ENCODE assay signal across 9 cellular contexts in the genomic region with DNA sequence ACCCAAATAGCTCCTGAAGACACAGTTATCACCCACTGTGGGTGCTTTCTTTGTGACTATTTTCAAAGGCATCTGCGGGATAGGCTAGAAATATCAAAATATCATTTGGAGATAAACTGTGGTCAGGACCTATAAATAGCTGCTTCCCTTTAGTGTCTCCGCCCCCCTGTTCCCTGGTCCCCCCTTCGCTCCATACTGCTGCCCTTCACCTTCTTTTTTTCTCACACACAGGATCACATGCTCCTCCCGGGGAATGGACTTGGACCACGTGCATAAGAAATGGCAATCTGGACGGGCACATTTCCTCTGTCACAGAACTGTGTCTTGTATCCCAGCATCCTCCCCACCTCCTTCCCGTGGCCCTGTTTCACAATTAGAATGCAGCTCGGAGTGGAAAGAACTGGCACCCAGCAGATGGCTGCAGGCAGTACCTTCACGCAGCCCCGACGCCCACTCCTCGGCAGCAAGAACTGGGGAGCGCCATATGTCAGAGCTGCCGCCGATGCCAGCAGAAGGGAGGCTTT.
DNase-seq lines count a peak whose midpoint lies in the region; ATAC-seq and TF ChIP-seq lines count a peak whose summit lies in the region.
"Had no signal": no experiment of that assay in that cellular context is flagged by ENCODE, and none has a peak within 500 bp of the region (broad histone marks: within the 10 kb centered on the region; RNA-seq: fewer than 3 reads in every experiment).

No MANE protein-coding gene starts in this region.

- POLR2A ChIA-PET in T-cell (lab: Charles Lee), result no interaction called here

- H3K4me3 Mint-ChIP-seq in T-cell (peak overlapping the region; percentile 5 to 60 (median 31)), glutamatergic neuron (ENCODE audit: unreplicated experiment) (peak overlapping the region; percentile 75)

- H3K36me3 Mint-ChIP-seq in T-cell, result no peaks in the 10 kb centered on the region
- no peaks in the 10 kb centered on the region for H3K36me3 Mint-ChIP-seq in glutamatergic neuron (ENCODE audit: unreplicated experiment)

- DNase-seq in SIG-M5 treated with dmso at 0.1 percent for 504 hours (lab: John Stamatoyannopoulos, UW; ENCODE audit: unreplicated experiment) (peak; percentile 34), SIG-M5 (lab: John Stamatoyannopoulos, UW) (no peak), T-cell (no peak), glutamatergic neuron (peak; percentile 51), ACHN (no peak)
- peak; percentile 25 for DNase-seq in stimulated activated naive CD8-positive, alpha-beta T cell treated with anti-CD3 and anti-CD28 coated beads, Interleukin-15, Interleukin-2, amounts not matched to agents 100 U/mL and 50 U/mL, for 24 hours
- DNase-seq: COR-L47 had no signal

- in situ Hi-C loops in ACHN (cut with HindIII; ENCODE audit: low pct_ligation_motif_present, low pct_unique_long_range_greater_than_20kb, low sequenced_read_pairs), result no loop called here

- TF ChIP-seq CTCF in glutamatergic neuron (IDR thresholded peaks at IDR 0.05; ENCODE audit: partially characterized antibody, unreplicated experiment), result no peak

- H3K27ac Mint-ChIP-seq in T-cell (no peak overlapping the region), glutamatergic neuron (ENCODE audit: unreplicated experiment) (peak overlapping the region; percentile 95)

- H3K9me3 Mint-ChIP-seq in T-cell, result no peaks in the 10 kb centered on the region
- peaks cover 5% of the 10 kb centered on the region for H3K9me3 Mint-ChIP-seq in glutamatergic neuron (ENCODE audit: unreplicated experiment)

- peaks cover 6 to 10% (median 7%) of the 10 kb centered on the region in 3 donors for H3K4me1 Mint-ChIP-seq in T-cell
- peaks cover 34% of the 10 kb centered on the region for H3K4me1 Mint-ChIP-seq in glutamatergic neuron (ENCODE audit: low read depth, unreplicated experiment)

- peak in 3 of 4 experiments; percentile 6 to 46 (median 24) for ATAC-seq in T-cell (replicated peaks in 1 of 4)
- peak; percentile 23 for ATAC-seq in stimulated activated naive CD8-positive, alpha-beta T cell treated with anti-CD3 and anti-CD28 coated beads, Interleukin-15, Interleukin-2, amounts not matched to agents 100 U/mL and 50 U/mL, for 24 hours
- ATAC-seq in GM21737 (IDR thresholded peaks at IDR 0.05; ENCODE audit: unreplicated experiment), result no peak
- no peak for ATAC-seq in HG03135 (IDR thresholded peaks at IDR 0.05; ENCODE audit: unreplicated experiment)

- H3K27me3 Mint-ChIP-seq in T-cell (peaks cover 10 to 11% of the 10 kb centered on the region in 2 donors), glutamatergic neuron (ENCODE audit: unreplicated experiment) (peaks cover 6% of the 10 kb centered on the region)

- CTCF ChIA-PET in T-cell (lab: Charles Lee), result interaction anchor here (0.6 to 1.7 kb wide), 4 partner anchors 13 to 735 kb away, joined by 3 to 10 read pairs (median 4); no protein-coding TSS in a partner anchor

Comparison
In these comparisons a context has a peak if more than half of its experiments do, and no peak if none do; other contexts are left out.
1. DNase-seq: peak in SIG-M5 treated with dmso at 0.1 percent for 504 hours (single experiment), glutamatergic neuron (single experiment) and stimulated activated naive CD8-positive, alpha-beta T cell treated with anti-CD3 and anti-CD28 coated beads, Interleukin-15, Interleukin-2, amounts not matched to agents 100 U/mL and 50 U/mL, for 24 hours (single experiment); none in SIG-M5 (single experiment), T-cell (0 of 34) and ACHN (single experiment).
2. ATAC-seq: peak in T-cell (3 of 4) and stimulated activated naive CD8-positive, alpha-beta T cell treated with anti-CD3 and anti-CD28 coated beads, Interleukin-15, Interleukin-2, amounts not matched to agents 100 U/mL and 50 U/mL, for 24 hours (single experiment); none in GM21737 (single experiment) and HG03135 (single experiment).